1 cellular context compared by ENCODE assay signal in the genomic region with DNA sequence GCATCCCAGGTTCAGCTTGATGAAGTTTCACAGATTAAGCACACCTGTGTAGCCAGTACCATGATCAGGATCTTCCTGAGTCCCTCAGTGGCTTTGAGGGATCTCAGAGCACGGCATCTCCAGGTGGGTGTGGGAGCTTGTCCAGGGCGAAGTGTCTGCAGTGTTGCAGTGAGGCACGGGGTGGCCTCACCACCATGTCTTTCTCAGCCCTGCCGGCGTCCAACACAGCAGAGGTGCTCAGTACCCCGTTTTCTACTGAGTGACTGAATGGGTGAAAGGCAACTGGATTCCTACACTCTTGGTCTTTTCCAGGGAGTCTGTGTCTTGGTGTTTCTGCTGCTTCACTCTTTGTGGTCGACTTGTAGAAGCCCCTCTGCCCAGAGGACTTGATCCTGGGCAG.
TF ChIP-seq lines count a peak whose summit lies in the region.

No MANE protein-coding gene starts in this region.

TF ChIP-seq in IMR-90, 13 proteins besides CTCF, POLR2A, EP300 and RAD21 (continued from another document):
- TF ChIP-seq, protein P1, sequence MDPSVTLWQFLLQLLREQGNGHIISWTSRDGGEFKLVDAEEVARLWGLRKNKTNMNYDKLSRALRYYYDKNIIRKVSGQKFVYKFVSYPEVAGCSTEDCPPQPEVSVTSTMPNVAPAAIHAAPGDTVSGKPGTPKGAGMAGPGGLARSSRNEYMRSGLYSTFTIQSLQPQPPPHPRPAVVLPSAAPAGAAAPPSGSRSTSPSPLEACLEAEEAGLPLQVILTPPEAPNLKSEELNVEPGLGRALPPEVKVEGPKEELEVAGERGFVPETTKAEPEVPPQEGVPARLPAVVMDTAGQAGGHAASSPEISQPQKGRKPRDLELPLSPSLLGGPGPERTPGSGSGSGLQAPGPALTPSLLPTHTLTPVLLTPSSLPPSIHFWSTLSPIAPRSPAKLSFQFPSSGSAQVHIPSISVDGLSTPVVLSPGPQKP (IDR thresholded peaks at IDR 0.05; ENCODE audit: borderline replicate concordance, low read depth, low read length): no peak
- TF ChIP-seq BHLHE40 (IDR thresholded peaks at IDR 0.05; ENCODE audit: low read depth, low read length) (no peak), CEBPB (IDR thresholded peaks at IDR 0.05; ENCODE audit: low read depth, low read length) (no peak), NFE2L2 (IDR thresholded peaks at IDR 0.05; ENCODE audit: low read depth, low read length) (no peak), MXI1 (IDR thresholded peaks at IDR 0.05; ENCODE audit: borderline replicate concordance, low read depth, low read length) (no peak), RCOR1 (IDR thresholded peaks at IDR 0.05; ENCODE audit: insufficient replicate concordance, low read length) (no peak), RFX5 (IDR thresholded peaks at IDR 0.05; ENCODE audit: low read depth, low read length) (no peak)
